ENCODE assay signal across 8 cellular contexts in the genomic region with DNA sequence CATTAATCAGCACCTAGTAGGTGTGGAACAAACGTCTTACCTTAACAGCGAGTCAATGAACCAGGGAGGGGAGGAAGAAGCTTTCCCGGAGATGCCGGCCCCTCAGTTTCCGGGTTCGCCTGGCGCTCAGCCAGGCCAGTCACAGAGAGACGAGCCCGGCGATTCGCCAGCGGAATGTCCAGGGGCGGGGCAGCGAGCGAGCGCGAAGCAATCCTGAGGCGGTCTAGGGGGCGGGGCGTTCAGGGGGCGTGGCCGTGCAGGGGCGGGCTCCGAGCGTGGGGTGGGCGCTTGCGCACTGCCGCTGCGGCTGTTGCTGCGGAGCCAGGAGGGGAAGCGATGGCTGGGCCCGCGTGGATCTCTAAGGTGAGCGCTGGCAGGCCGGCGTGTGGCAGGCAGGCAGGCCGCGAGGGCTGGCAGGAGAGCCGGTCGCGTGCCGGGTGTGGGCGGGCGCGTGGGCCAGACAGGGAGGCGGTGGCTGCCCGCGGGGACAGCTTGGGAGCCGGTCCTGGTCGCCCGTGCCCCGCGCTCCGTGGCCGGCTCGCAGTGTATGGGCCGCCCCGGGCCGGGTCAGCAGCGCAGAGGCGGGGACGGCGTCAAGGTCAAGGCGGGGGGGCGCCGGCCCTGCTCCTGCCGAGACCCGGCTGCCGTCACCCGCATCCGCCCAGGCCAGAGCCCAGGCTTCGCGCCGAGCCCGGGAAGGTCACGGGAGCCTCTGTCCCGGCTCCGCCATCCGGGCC. TPM values are rescaled to one million over a fixed set of nuclear protein-coding genes. Genes with fewer than 3 reads are reported as not detected.
DNase-seq lines count a peak whose midpoint lies in the region; ATAC-seq, FAIRE-seq and TF ChIP-seq lines count a peak whose summit lies in the region.

A gene (plus strand): TSS at position 295 of the 737 bp plus-strand sequence. CDS start 42 bp downstream, at position 337.

- H3K27ac Mint-ChIP-seq in mesothelial cell of epicardium = peak within 1 kb of the TSS; percentile 96

- ATAC-seq in GM21515 (IDR thresholded peaks at IDR 0.05; ENCODE audit: unreplicated experiment) = peak; percentile 77

- H3K27ac ChIP-seq in OCI-LY1 (ENCODE audit: low read depth, low read length, poor library complexity, severe bottlenecking) = peak within 1 kb of the TSS; percentile 40

- no peaks in the 10 kb centered on the region for H3K27me3 ChIP-seq in OCI-LY1 (ENCODE audit: insufficient read depth, low read length)

- H3K36me3 ChIP-seq in OCI-LY1 (ENCODE audit: insufficient read depth, low read length) = no peaks in the 10 kb centered on the region

- H2AFZ ChIP-seq in OCI-LY1 (ENCODE audit: low read length) = 0 out of 2 replicates have a peak within 1 kb of the TSS, but pooled peaks have one; percentile 51

- TF ChIP-seq CTCF in D721Med (IDR thresholded peaks at IDR 0.05; ENCODE audit: insufficient read depth, missing control alignments) (no peak), OCI-LY1 (IDR thresholded peaks at IDR 0.05; ENCODE audit: low read length) (no peak), mesothelial cell of epicardium (IDR thresholded peaks at IDR 0.05; ENCODE audit: unreplicated experiment) (no peak)

- H3K4me3 ChIP-seq in OCI-LY1 (ENCODE audit: low read depth, low read length, poor library complexity, severe bottlenecking) = peak within 1 kb of the TSS; percentile 92

- DNase-seq in D721Med (ENCODE audit: insufficient read length, low spot score) (peak; percentile 75), HuH-7 (ENCODE audit: low spot score) (peak; percentile 94), mesothelial cell of epicardium (ENCODE audit: low spot score in 2 of 2, unreplicated experiment in 2 of 2) (peak; percentile 100)
- peak; percentile 100 for DNase-seq in activated CD8-positive, alpha-beta memory T cell treated with anti-CD3 and anti-CD28 coated beads, Interleukin-2, amount 50 U/mL, for 4 hours
- peak; percentile 98 to 99 for DNase-seq in stimulated activated CD8-positive, alpha-beta memory T cell treated with anti-CD3 and anti-CD28 coated beads, Interleukin-15, amount 100 ng/mL, for 4 hours (ENCODE audit: low read depth in 2 of 2)

- H3K9me3 Mint-ChIP-seq in mesothelial cell of epicardium = no peaks in the 10 kb centered on the region

- peak within 1 kb of the TSS; percentile 97 for H3K4me2 ChIP-seq in OCI-LY1 (ENCODE audit: low read length)

- H3K9me2 ChIP-seq in OCI-LY1 (ENCODE audit: low read depth, low read length) = no peaks in the 10 kb centered on the region

- FAIRE-seq in D721Med (lab: Jason Lieb, UNC) = no peak

- no peaks in the 10 kb centered on the region for H3F3A ChIP-seq in OCI-LY1 (ENCODE audit: insufficient read depth, low read length)

- no peaks in the 10 kb centered on the region for H4K20me1 ChIP-seq in OCI-LY1 (ENCODE audit: insufficient read depth, low read length)

- peak within 1 kb of the TSS; percentile 95 for H3K4me3 Mint-ChIP-seq in mesothelial cell of epicardium

- H3K4me1 Mint-ChIP-seq in mesothelial cell of epicardium = peaks cover 20% of the 10 kb centered on the region

- peaks cover 33% of the 10 kb centered on the region for H3K79me2 ChIP-seq in OCI-LY1 (ENCODE audit: insufficient read depth, low read length)

- no peaks in the 10 kb centered on the region for H3K27me3 Mint-ChIP-seq in mesothelial cell of epicardium (ENCODE audit: low read depth)

- no peaks in the 10 kb centered on the region for H3K9me3 ChIP-seq in OCI-LY1 (ENCODE audit: low read length)

- H3K4me1 ChIP-seq in OCI-LY1 (ENCODE audit: insufficient read depth, low read length, severe bottlenecking) = peaks cover 22% of the 10 kb centered on the region

- in situ Hi-C loops in endometrial microvascular endothelial cells (cut with HindIII; ENCODE audit: inconsistent ontology term, low pct_unique_long_range_greater_than_20kb, low sequenced_read_pairs) = loop anchor here (25.0 kb wide), 1 partner anchor 113 kb away; a partner anchor contains a TSS

- H3K9ac ChIP-seq in OCI-LY1 (ENCODE audit: low read length) = peak within 1 kb of the TSS; percentile 84

- H3K36me3 Mint-ChIP-seq in mesothelial cell of epicardium = no peaks in the 10 kb centered on the region

RNA-seq across cellular contexts. Expression of the gene that starts here (rescaled TPM):
- total RNA-seq in endometrial microvascular endothelial cells (ENCODE audit: inconsistent ontology term) = 105 TPM
- total RNA-seq in mesothelial cell of epicardium = 27.9 to 33.8 TPM (median 28.9 TPM) in 3 replicates

Comparison
In these comparisons a context has a peak if more than half of its experiments do, and no peak if none do; other contexts are left out.
1. Peak in every context shown above with its lines: DNase-seq, ATAC-seq, H3K4me3 ChIP-seq and H3K27ac ChIP-seq.